Comparison of ENCODE assay signal across 17 cellular contexts in genomic region chr22:37581534-37581933, GRCh38.
DNase-seq lines count a peak whose midpoint lies in the region; TF ChIP-seq lines count a peak whose summit lies in the region.
"Had no signal": no experiment of that assay in that cellular context is flagged by ENCODE, and none has a peak within 500 bp of the region (broad histone marks: within the 10 kb centered on the region; RNA-seq: fewer than 3 reads in every experiment).

No MANE protein-coding gene starts in this region.

- no peak overlapping the region for H3K27ac ChIP-seq in BLaER1
- peak overlapping the region; percentile 13 for H3K27ac ChIP-seq in neutrophil
- H3K27ac ChIP-seq: SJSA1 had no signal

- DNase-seq in NCI-H2196 (lab: John Stamatoyannopoulos, UW; ENCODE audit: unreplicated experiment), result peak; percentile 52
- peak; percentile 65 for DNase-seq in globus pallidus (ENCODE audit: low spot score)
- no peak for DNase-seq in T-helper 1 cell
- DNase-seq in NCI-H1436 (lab: John Stamatoyannopoulos, UW), result no peak
- DNase-seq in islet precursor cell, result no peak
- DNase-seq in NCI-H510A (lab: John Stamatoyannopoulos, UW), result no peak
- DNase-seq: activated CD8-positive, alpha-beta memory T cell treated with anti-CD3 and anti-CD28 coated beads, Interleukin-2, amount 50 U/mL, for 48 hours; foreskin fibroblast; H7; kidney glomerular epithelial cell; NCI-H1092; NCI-H774; occipital lobe; stimulated activated CD8-positive, alpha-beta memory T cell treated with anti-CD3 and anti-CD28 coated beads, Interleukin-4, amount 100 ng/mL, for 48 hours had no signal

- TF ChIP-seq CTCF in neutrophil (IDR thresholded peaks at IDR 0.05), result no peak

- no peak overlapping the region for H3K9ac ChIP-seq in BLaER1

- H3K4me2 ChIP-seq in BLaER1, result peak overlapping the region; percentile 71

- H3K9me3 ChIP-seq in BLaER1 (no peaks in the 10 kb centered on the region), neutrophil (no peaks in the 10 kb centered on the region)
- H3K9me3 ChIP-seq: SJSA1 had no signal

- H3K27me3 ChIP-seq in BLaER1 (no peaks in the 10 kb centered on the region), neutrophil (peaks cover 33% of the 10 kb centered on the region)

- H3K36me3 ChIP-seq in BLaER1, result no peaks in the 10 kb centered on the region
- no peaks in the 10 kb centered on the region for H3K36me3 ChIP-seq in neutrophil
- H3K36me3 ChIP-seq: SJSA1 had no signal

- H3K4me3 ChIP-seq in BLaER1 (no peak overlapping the region), neutrophil (ENCODE audit: low read depth in 1 of 2, low read length in 1 of 2) (no peak overlapping the region)
- H3K4me3 ChIP-seq: SJSA1 had no signal

- H4K20me1 ChIP-seq in BLaER1, result no peaks in the 10 kb centered on the region

- peaks cover 31% of the 10 kb centered on the region for H3K4me1 ChIP-seq in BLaER1
- H3K4me1 ChIP-seq in neutrophil (ENCODE audit: control insufficient read depth in 1 of 2, insufficient read depth in 1 of 2, low read depth in 1 of 2, low read length in 1 of 2), result peaks cover 19 to 21% of the 10 kb centered on the region in 2 experiments
- H3K4me1 ChIP-seq: SJSA1 had no signal

Comparison
In these comparisons a context has a peak if more than half of its experiments do, and no peak if none do; other contexts are left out.
1. DNase-seq: peak in NCI-H2196 (single experiment) and globus pallidus (single experiment); none in T-helper 1 cell (0 of 5), NCI-H1436 (single experiment), islet precursor cell (single experiment) and NCI-H510A (single experiment).